In genomic region chr4:78767350-78767749, GRCh38 we compare ENCODE assay signal across 12 cellular contexts. TPM values are rescaled to one million over a fixed set of nuclear protein-coding genes. Genes with fewer than 3 reads are reported as not detected.
DNase-seq lines count a peak whose midpoint lies in the region; ATAC-seq and TF ChIP-seq lines count a peak whose summit lies in the region.
"Had no signal": no experiment of that assay in that cellular context is flagged by ENCODE, and none has a peak within 500 bp of the region (broad histone marks: within the 10 kb centered on the region; RNA-seq: fewer than 3 reads in every experiment).

No MANE protein-coding gene starts in this region.

- no peaks in the 10 kb centered on the region for H3K36me3 Mint-ChIP-seq in activated B cell treated with CpG ODN at 0.5 μM for 24 hours (ENCODE audit: low read depth)

- no peaks in the 10 kb centered on the region for H3K27me3 Mint-ChIP-seq in activated B cell treated with CpG ODN at 0.5 μM for 24 hours

- TF ChIP-seq CTCF in activated B cell treated with CpG ODN at 0.5 μM for 24 hours (IDR thresholded peaks at IDR 0.05) (no peak), foreskin keratinocyte (conservative IDR thresholded peaks at IDR 0.05) (no peak)

- peaks cover 33% of the 10 kb centered on the region for H3K4me1 Mint-ChIP-seq in activated B cell treated with CpG ODN at 0.5 μM for 24 hours

- CTCF ChIA-PET in activated B cell treated with CpG ODN at 0.5 μM for 24 hours (lab: Charles Lee), result interaction anchor here (2.4 kb wide), 1 partner anchor 10 kb away, joined by 9 read pairs; no protein-coding TSS in a partner anchor

- H3K9me3 Mint-ChIP-seq in activated B cell treated with CpG ODN at 0.5 μM for 24 hours, result no peaks in the 10 kb centered on the region

- peak overlapping the region; percentile 68 for H3K4me3 Mint-ChIP-seq in activated B cell treated with CpG ODN at 0.5 μM for 24 hours

- H3K4me1 ChIP-seq in foreskin keratinocyte, result peaks cover 17% of the 10 kb centered on the region
- H3K4me1 ChIP-seq: gastrocnemius medialis, parathyroid adenoma had no signal

- no peaks in the 10 kb centered on the region for H3K27me3 ChIP-seq in foreskin keratinocyte
- H3K27me3 ChIP-seq: gastrocnemius medialis had no signal

- DNase-seq in activated B cell treated with CpG ODN at 0.5 μM for 24 hours, result no peak
- DNase-seq in foreskin keratinocyte, result no peak
- no peak for DNase-seq in 8988T
- DNase-seq in SIG-M5 treated with dmso at 0.1 percent for 504 hours (lab: John Stamatoyannopoulos, UW; ENCODE audit: unreplicated experiment), result no peak
- DNase-seq: gastrocnemius medialis; stimulated activated CD4-positive, alpha-beta T cell treated with anti-CD3 and anti-CD28 coated beads, Interleukin-4, amount 100 ng/mL, for 24 hours had no signal

- intact Hi-C loops in activated B cell treated with CpG ODN at 0.5 μM for 24 hours (cut with micrococcal nuclease), result loop anchor here (2.0 kb wide), 1 partner anchor 33 kb away; no protein-coding TSS in a partner anchor

- POLR2A ChIA-PET in activated B cell treated with CpG ODN at 0.5 μM for 24 hours (lab: Charles Lee), result interaction anchor here (0.5 to 3.1 kb wide), 8 partner anchors 7 to 154 kb away, joined by 3 to 41 read pairs (median 10); partner anchors contain the start of gene BMP2K

- peak overlapping the region; percentile 84 for H3K27ac Mint-ChIP-seq in activated B cell treated with CpG ODN at 0.5 μM for 24 hours

- peak; percentile 50 for ATAC-seq in GM18873 (IDR thresholded peaks at IDR 0.05; ENCODE audit: low FRiP score, unreplicated experiment)
- peak; percentile 81 for ATAC-seq in GM21576 (IDR thresholded peaks at IDR 0.05; ENCODE audit: unreplicated experiment)
- ATAC-seq in HG03103 (IDR thresholded peaks at IDR 0.05; ENCODE audit: low read depth, unreplicated experiment), result peak; percentile 55
- no peak for ATAC-seq in activated B cell treated with CpG ODN at 0.5 μM for 24 hours (ENCODE audit: low read depth)
- ATAC-seq in foreskin keratinocyte, result no peak
- ATAC-seq in HG03135 (IDR thresholded peaks at IDR 0.05; ENCODE audit: unreplicated experiment), result no peak
- ATAC-seq: gastrocnemius medialis, Panc1 had no signal

- H3K27ac ChIP-seq in foreskin keratinocyte, result no peak overlapping the region
- H3K27ac ChIP-seq: gastrocnemius medialis, parathyroid adenoma had no signal

RNA-seq across cellular contexts. Expression of gene BMP2K, which starts 8.8 kb away (rescaled TPM):
- total RNA-seq in activated B cell treated with CpG ODN at 0.5 μM for 24 hours (112 and 135 TPM in 2 replicates), foreskin keratinocyte (27.7 and 29.4 TPM in 2 replicates)
- polyA plus RNA-seq in foreskin keratinocyte, result 10.4 and 11.1 TPM in 2 replicates

Comparison
In these comparisons a context has a peak if more than half of its experiments do, and no peak if none do; other contexts are left out.
1. ATAC-seq: peak in GM18873 (single experiment), GM21576 (single experiment) and HG03103 (single experiment); none in activated B cell treated with CpG ODN at 0.5 μM for 24 hours (single experiment), foreskin keratinocyte (single experiment) and HG03135 (single experiment).